ENCODE assay signal across 11 cellular contexts in the genomic region with DNA sequence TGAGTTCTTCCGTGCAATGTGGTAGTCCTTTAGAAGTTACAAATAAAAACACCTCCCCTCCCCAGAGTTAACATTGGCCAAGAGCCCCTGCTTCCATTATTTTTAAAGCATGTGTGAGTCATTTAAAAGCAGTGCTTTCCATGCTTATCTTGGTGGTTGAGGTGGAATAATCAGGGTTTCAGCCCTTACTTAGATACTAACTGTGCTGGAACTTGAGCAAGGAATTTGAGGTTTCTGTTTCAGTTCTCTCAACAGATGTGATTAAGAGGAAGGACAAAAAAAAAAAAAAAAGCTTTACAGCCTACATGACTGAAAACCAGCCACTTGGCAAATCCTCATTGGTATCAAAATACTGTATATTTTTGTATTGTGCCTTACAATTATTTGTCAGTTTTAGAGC.
DNase-seq lines count a peak whose midpoint lies in the region; ATAC-seq and TF ChIP-seq lines count a peak whose summit lies in the region.
"Had no signal": no experiment of that assay in that cellular context is flagged by ENCODE, and none has a peak within 500 bp of the region (broad histone marks: within the 10 kb centered on the region; RNA-seq: fewer than 3 reads in every experiment).

No MANE protein-coding gene starts in this region.

- no peaks in the 10 kb centered on the region for H4K20me1 ChIP-seq in osteoblast (ENCODE audit: insufficient read depth, low read length)

- no peaks in the 10 kb centered on the region for H3K79me2 ChIP-seq in osteoblast (ENCODE audit: insufficient read depth, low read length)

- H3K27me3 ChIP-seq in RWPE2 (ENCODE audit: insufficient read depth, poor library complexity, severe bottlenecking): no peaks in the 10 kb centered on the region
- H3K27me3 ChIP-seq in osteoblast (ENCODE audit: insufficient read depth, low read length): peaks cover 11% of the 10 kb centered on the region
- H3K27me3 ChIP-seq: adrenal gland, spleen had no signal

- H3K4me1 ChIP-seq in RWPE2 (ENCODE audit: insufficient read depth, poor library complexity, severe bottlenecking): no peaks in the 10 kb centered on the region
- peaks cover 6% of the 10 kb centered on the region for H3K4me1 ChIP-seq in osteoblast (ENCODE audit: insufficient read depth, low read length)

- no peak for TF ChIP-seq CTCF in RWPE2 (IDR thresholded peaks at IDR 0.05; ENCODE audit: poor library complexity, severe bottlenecking)
- TF ChIP-seq CTCF in osteoblast (IDR thresholded peaks at IDR 0.05; ENCODE audit: extremely low read depth, low read depth, low read length): no peak

- H3K36me3 ChIP-seq in RWPE2 (ENCODE audit: low read depth) (no peaks in the 10 kb centered on the region), osteoblast (ENCODE audit: insufficient read depth, low read length) (no peaks in the 10 kb centered on the region)
- H3K36me3 ChIP-seq: adrenal gland, spleen had no signal

- no peak overlapping the region for H3K4me3 ChIP-seq in RWPE2 (ENCODE audit: severe bottlenecking)
- no peak overlapping the region for H3K4me3 ChIP-seq in osteoblast (ENCODE audit: insufficient read depth, low read length)
- H3K4me3 ChIP-seq: adrenal gland, spleen had no signal

- ATAC-seq in RWPE2 (ENCODE audit: low read depth) (peak; percentile 39; the same call in 1 of the 3 replicates), Right ventricle myocardium superior (ENCODE audit: poor library complexity) (peak; percentile 45)

- intact Hi-C loops in Right ventricle myocardium superior (cut with DNase I): no loop called here

- H3K27ac ChIP-seq in RWPE2 (ENCODE audit: poor library complexity, severe bottlenecking): no peak overlapping the region
- H3K27ac ChIP-seq in osteoblast (ENCODE audit: low read depth, low read length): no peak overlapping the region
- H3K27ac ChIP-seq: spleen had no signal

- peak overlapping the region; percentile 28 for H3K4me2 ChIP-seq in osteoblast (ENCODE audit: insufficient read depth, low read length)

- no peak overlapping the region for H2AFZ ChIP-seq in osteoblast (ENCODE audit: low read length)

- H3K9me3 ChIP-seq in RWPE2 (ENCODE audit: severe bottlenecking) (no peaks in the 10 kb centered on the region), osteoblast (ENCODE audit: low read depth, low read length) (no peaks in the 10 kb centered on the region)
- H3K9me3 ChIP-seq: adrenal gland, spleen had no signal

- DNase-seq in EH (ENCODE audit: low read depth) (peak; percentile 82), RWPE2 (ENCODE audit: low spot score) (no peak), Right ventricle myocardium superior (no peak), osteoblast (ENCODE audit: insufficient read length, low spot score, missing footprints) (peak; percentile 79), germinal center (ENCODE audit: low spot score) (no peak), amniotic stem cell (lab: John Stamatoyannopoulos, UW) (no peak)
- no peak for DNase-seq in activated effector memory CD4-positive, alpha-beta T cell treated with anti-CD3 and anti-CD28 coated beads, Interleukin-2, amount 50 U/mL, for 16 hours
- DNase-seq in stimulated activated CD4-positive, alpha-beta T cell treated with anti-CD3 and anti-CD28 coated beads, Interleukin-4, amount 100 ng/mL, for 1 hour: no peak
- DNase-seq: activated CD4-positive, alpha-beta T cell treated with anti-CD3 and anti-CD28 coated beads, Interleukin-2, amount 10 ng/mL, durations not matched to agents 24 days and 14 days; adrenal gland; spleen had no signal

Comparison
In these comparisons a context has a peak if more than half of its experiments do, and no peak if none do; other contexts are left out.
1. DNase-seq: peak in EH (single experiment) and osteoblast (single experiment); none in RWPE2 (single experiment), Right ventricle myocardium superior (single experiment), germinal center (single experiment), amniotic stem cell (single experiment), activated effector memory CD4-positive, alpha-beta T cell treated with anti-CD3 and anti-CD28 coated beads, Interleukin-2, amount 50 U/mL, for 16 hours (single experiment) and stimulated activated CD4-positive, alpha-beta T cell treated with anti-CD3 and anti-CD28 coated beads, Interleukin-4, amount 100 ng/mL, for 1 hour (single experiment).